12 cellular contexts compared by ENCODE assay signal in genomic region chr14:96246535-96246839, GRCh38.
DNase-seq lines count a peak whose midpoint lies in the region; ATAC-seq and TF ChIP-seq lines count a peak whose summit lies in the region.
"Had no signal": no experiment of that assay in that cellular context is flagged by ENCODE, and none has a peak within 500 bp of the region (broad histone marks: within the 10 kb centered on the region; RNA-seq: fewer than 3 reads in every experiment).

No MANE protein-coding gene starts in this region.

- DNase-seq in HFF-Myc (ENCODE audit: extremely low read depth, low read depth) (peak; percentile 97), hepatic stellate cell (ENCODE audit: low spot score) (peak; percentile 96), NCI-H1105 treated with DMSO at 0.1 percent for 48 hours (lab: John Stamatoyannopoulos, UW) (no peak)
- no peak for DNase-seq in activated T-cell treated with anti-CD3 and anti-CD28 coated beads, Interleukin-2, amount 50 U/mL, for 48 hours
- DNase-seq: activated CD4-positive, alpha-beta T cell treated with anti-CD3 and anti-CD28 coated beads, Interleukin-2, amount 10 ng/mL, durations not matched to agents 24 days and 14 days; CD4-positive, CD25-positive, alpha-beta regulatory T cell had no signal

- H3K27ac ChIP-seq in ACC112 (ENCODE audit: low read depth, low read length), result peak overlapping the region; percentile 56
- H3K27ac ChIP-seq: adrenal gland, KMS-11 had no signal

- no peak for TF ChIP-seq CTCF in HFF-Myc (IDR thresholded peaks at IDR 0.05; ENCODE audit: low read depth, low read length, missing control alignments)

- peaks cover 4% of the 10 kb centered on the region; the same call in 1 of the 2 replicates for H3K36me3 ChIP-seq in ACC112 (ENCODE audit: insufficient read depth, low read length)
- H3K36me3 ChIP-seq: adrenal gland had no signal

- peaks cover 36% of the 10 kb centered on the region for H3K4me1 ChIP-seq in ACC112 (ENCODE audit: control insufficient read depth, insufficient read depth, low read length, unreplicated experiment)
- H3K4me1 ChIP-seq: adrenal gland had no signal

- no peak overlapping the region for H2AFZ ChIP-seq in ACC112 (ENCODE audit: low read length, unreplicated experiment)

- no peaks in the 10 kb centered on the region for H3K27me3 ChIP-seq in ACC112 (ENCODE audit: insufficient read depth, low read length)

- H3K4me3 ChIP-seq in ACC112 (ENCODE audit: low read depth, low read length) (no peak overlapping the region), HFF-Myc (replicated peaks; ENCODE audit: low read depth, low read length) (no peak overlapping the region)
- H3K4me3 ChIP-seq: adrenal gland had no signal

- ATAC-seq in SK-N-SH treated with all-trans-retinoic acid at 6 μM for 48 hours, result peak; percentile 97
- ATAC-seq in GM21447 (IDR thresholded peaks at IDR 0.05; ENCODE audit: unreplicated experiment), result no peak
- ATAC-seq in GM21526 (IDR thresholded peaks at IDR 0.05; ENCODE audit: low FRiP score, unreplicated experiment), result no peak

- no peaks in the 10 kb centered on the region for H3K79me2 ChIP-seq in ACC112 (ENCODE audit: control insufficient read depth, insufficient read depth, low read length, unreplicated experiment)

TF ChIP-seq in SK-N-SH treated with all-trans-retinoic acid at 6 μM for 48 hours, 23 proteins besides CTCF, POLR2A, EP300 and RAD21:
- TF ChIP-seq SNAI2 (CRISPR knock-in tag; IDR thresholded peaks at IDR 0.05), result no peak
- TF ChIP-seq ZFP3 (CRISPR knock-in tag; IDR thresholded peaks at IDR 0.05), result peak; percentile 70; the same call in 1 of the 2 replicates
- TF ChIP-seq PPARA (CRISPR knock-in tag; IDR thresholded peaks at IDR 0.05; ENCODE audit: borderline replicate concordance), result no peak
- TF ChIP-seq ZNF8 (CRISPR knock-in tag; IDR thresholded peaks at IDR 0.05), result no peak
- 0 out of 2 replicates have a peak, but pooled peaks have one; percentile 15 for TF ChIP-seq CREB5 (CRISPR knock-in tag; IDR thresholded peaks at IDR 0.05; ENCODE audit: low read depth)
TF ChIP-seq in SK-N-SH treated with all-trans-retinoic acid at 6 μM for 48 hours: peak in this region for 2.

Comparison
In these comparisons a context has a peak if more than half of its experiments do, and no peak if none do; other contexts are left out.
1. DNase-seq: peak in HFF-Myc (single experiment) and hepatic stellate cell (single experiment); none in activated T-cell treated with anti-CD3 and anti-CD28 coated beads, Interleukin-2, amount 50 U/mL, for 48 hours (0 of 2) and NCI-H1105 treated with DMSO at 0.1 percent for 48 hours (single experiment).